15 cellular contexts compared by ENCODE assay signal in genomic region chr3:11239796-11240195, GRCh38.
"Had no signal": no experiment of that assay in that cellular context is flagged by ENCODE, and none has a peak within 500 bp of the region (broad histone marks: within the 10 kb centered on the region; RNA-seq: fewer than 3 reads in every experiment).

No MANE protein-coding gene starts in this region.

- H3K27me3 ChIP-seq: ascending aorta, neutrophil, right atrium auricular region, testis had no signal

- H3K4me3 Mint-ChIP-seq: activated B cell treated with CpG ODN at 0.5 μM for 24 hours; naive thymus-derived CD8-positive, alpha-beta T cell; T-helper 17 cell had no signal

- H3K4me3 ChIP-seq: ascending aorta, mucosa of descending colon, right atrium auricular region, skin epidermis, testis had no signal

- H3K4me1 ChIP-seq: ascending aorta, right atrium auricular region, testis had no signal

- ATAC-seq: mucosa of descending colon; naive thymus-derived CD8-positive, alpha-beta T cell; T-helper 17 cell had no signal

- H3K9me3 ChIP-seq: ascending aorta, mucosa of descending colon, neutrophil, right atrium auricular region, testis had no signal

- H3K27ac ChIP-seq: ascending aorta, neutrophil, right atrium auricular region, testis had no signal

- H3K4me1 Mint-ChIP-seq: activated B cell treated with CpG ODN at 0.5 μM for 24 hours, T-helper 17 cell had no signal

- H3K36me3 Mint-ChIP-seq: naive thymus-derived CD8-positive, alpha-beta T cell had no signal

- H3K27ac Mint-ChIP-seq: activated B cell treated with CpG ODN at 0.5 μM for 24 hours; naive thymus-derived CD8-positive, alpha-beta T cell; T-helper 17 cell had no signal

- DNase-seq: activated B cell treated with CpG ODN at 0.5 μM for 24 hours; activated CD4-positive, alpha-beta T cell treated with anti-CD3 and anti-CD28 coated beads, Interleukin-2, amount 50 U/mL, for 4 hours; activated CD8-positive, alpha-beta memory T cell treated with anti-CD3 and anti-CD28 coated beads, Interleukin-2, amount 50 U/mL, for 4 hours; foreskin melanocyte; head of caudate nucleus; mucosa of descending colon; naive thymus-derived CD8-positive, alpha-beta T cell; posterior cingulate gyrus; stimulated activated naive B cell treated with anti-CD40 and anti-IgM and Interleukin-4, amounts not matched to agents 10 μg/mL and 1 μg/mL and 100 μg/mL, for 72 hours; T-helper 17 cell; testis had no signal

- H3K36me3 ChIP-seq: neutrophil, right atrium auricular region had no signal
